Comparison of ENCODE assay signal across 9 cellular contexts in the genomic region with DNA sequence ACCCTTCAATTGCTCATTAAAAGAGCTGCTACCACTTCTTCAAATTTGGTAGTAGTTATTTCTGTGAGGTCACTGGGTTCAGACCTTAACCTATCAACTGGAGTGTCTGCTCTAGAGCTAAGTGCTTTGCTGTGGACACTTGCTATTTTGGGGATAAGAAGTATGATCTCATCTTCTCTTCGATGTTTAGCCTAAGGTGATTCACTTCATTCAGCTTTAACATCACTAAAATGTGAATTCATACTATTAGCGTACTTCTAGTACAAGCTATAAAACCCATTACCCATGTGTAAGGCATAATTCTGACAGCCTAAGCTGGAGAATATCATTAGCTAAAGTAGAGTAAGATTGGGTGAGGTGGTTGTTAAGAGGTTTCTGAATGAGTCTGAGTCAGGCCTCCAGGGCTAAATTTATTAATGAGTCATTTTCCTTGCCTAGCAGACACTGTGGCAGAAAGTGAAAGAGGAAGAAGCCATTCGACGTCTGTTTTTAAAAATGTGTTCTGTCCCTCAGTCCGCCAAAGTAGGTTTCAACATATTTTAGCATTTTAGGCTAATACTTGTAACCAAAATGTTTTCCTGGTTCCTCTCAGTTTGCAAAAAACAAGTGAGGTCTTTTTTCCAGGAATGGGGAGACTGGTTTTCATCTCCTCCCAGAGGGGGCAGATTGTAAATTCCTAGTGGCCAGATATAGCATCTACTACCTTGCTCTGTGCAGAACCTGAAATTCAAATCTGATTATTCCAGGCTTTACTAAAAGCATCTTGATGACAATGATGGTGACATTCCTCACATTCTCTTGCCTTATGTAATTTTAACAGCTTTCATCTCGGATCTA.
DNase-seq lines count a peak whose midpoint lies in the region; ATAC-seq, FAIRE-seq and TF ChIP-seq lines count a peak whose summit lies in the region.
"Had no signal": no experiment of that assay in that cellular context is flagged by ENCODE, and none has a peak within 500 bp of the region (broad histone marks: within the 10 kb centered on the region; RNA-seq: fewer than 3 reads in every experiment).

No MANE protein-coding gene starts in this region.

- dilution Hi-C loops in keratinocyte (cut with MboI; ENCODE audit: extremely low pct_ligation_motif_present, low sequenced_read_pairs) = no loop called here

- peak overlapping the region in 2 of 3 experiments; percentile 59 to 69 for H3K4me3 ChIP-seq in keratinocyte (ENCODE audit: control insufficient read depth in 2 of 3, extremely low read depth in 1 of 3, insufficient read depth in 2 of 3, low read depth in 1 of 3, low read length in 3 of 3)
- H3K4me3 ChIP-seq in thyroid gland (replicated peaks in 1 of 3) = no peak overlapping the region

- DNase-seq in activated T-cell treated with anti-CD3 and anti-CD28 coated beads, Interleukin-2, amount 50 U/mL, for 4 hours = no peak
- DNase-seq in activated T-cell treated with anti-CD3 and anti-CD28 coated beads, Interleukin-2, amount 50 U/mL, for 1 hour = no peak
- DNase-seq in NAMALWA (ENCODE audit: low spot score) (peak; percentile 90), astrocyte of the hippocampus (ENCODE audit: low read depth, low spot score) (peak; percentile 81), keratinocyte (ENCODE audit: low read depth, low spot score) (no peak), thyroid gland (no peak), retina (no peak)

- H3K4me1 Mint-ChIP-seq in activated T-cell treated with anti-CD3 and anti-CD28 coated beads, Interleukin-2, amount 50 U/mL, for 4 hours (ENCODE audit: low read depth) = peaks cover 20% of the 10 kb centered on the region

- peak overlapping the region; percentile 89 for H3K4me2 ChIP-seq in keratinocyte (ENCODE audit: control insufficient read depth, extremely low read depth, insufficient read depth, low read depth, low read length)

- H2AFZ ChIP-seq in keratinocyte (ENCODE audit: control insufficient read depth, low read length) = peak overlapping the region; percentile 93

- TF ChIP-seq CTCF in keratinocyte (optimal IDR thresholded peaks at IDR 0.05 in 1 of 3, IDR thresholded peaks at IDR 0.05 in 1 of 3, conservative IDR thresholded peaks at IDR 0.05 in 1 of 3; ENCODE audit: extremely low read depth in 1 of 3, insufficient read depth in 2 of 3, low read length in 3 of 3) = peak in 2 of 3 experiments; percentile 49 to 52
- TF ChIP-seq CTCF in thyroid gland (IDR thresholded peaks at IDR 0.05) = no peak

- H3K9me3 Mint-ChIP-seq in activated T-cell treated with anti-CD3 and anti-CD28 coated beads, Interleukin-2, amount 50 U/mL, for 4 hours = no peaks in the 10 kb centered on the region

- no peak for TF ChIP-seq POLR2A in thyroid gland (IDR thresholded peaks at IDR 0.05)

- peak; percentile 93 for FAIRE-seq in keratinocyte (lab: Jason Lieb, UNC)
- FAIRE-seq: endometrium had no signal

- peak overlapping the region; percentile 90 for H3K27ac ChIP-seq in keratinocyte (ENCODE audit: control insufficient read depth, insufficient read depth, low read length)
- peak overlapping the region in 2 of 3 donors; percentile 33 to 68 for H3K27ac ChIP-seq in thyroid gland

- intact Hi-C loops in thyroid gland (cut with DNase I) = no loop called here

- H3K9me3 ChIP-seq in keratinocyte (ENCODE audit: control insufficient read depth, low read depth, low read length) (no peaks in the 10 kb centered on the region), thyroid gland (no peaks in the 10 kb centered on the region)

- H3K27me3 Mint-ChIP-seq in activated T-cell treated with anti-CD3 and anti-CD28 coated beads, Interleukin-2, amount 50 U/mL, for 4 hours (ENCODE audit: low read depth) = no peaks in the 10 kb centered on the region

- H3K27me3 ChIP-seq in keratinocyte (ENCODE audit: control insufficient read depth, extremely low read depth, insufficient read depth, low read length) = no peaks in the 10 kb centered on the region
- H3K27me3 ChIP-seq in thyroid gland = no peaks in the 10 kb centered on the region

- peak; percentile 92 to 94 for ATAC-seq in activated T-cell treated with anti-CD3 and anti-CD28 coated beads, Interleukin-2, amount 50 U/mL, for 4 hours
- peak; percentile 98 for ATAC-seq in HG02623 (IDR thresholded peaks at IDR 0.05; ENCODE audit: unreplicated experiment)

- H3K36me3 ChIP-seq in keratinocyte (ENCODE audit: control insufficient read depth in 2 of 2, extremely low read depth in 1 of 2, insufficient read depth in 2 of 2, low read length in 2 of 2) = no peaks in the 10 kb centered on the region
- H3K36me3 ChIP-seq in thyroid gland = no peaks in the 10 kb centered on the region

- 58 to 62% methylated on average over 6 of the region's 6 CpGs for WGBS in thyroid gland, 2 donors

- no peaks in the 10 kb centered on the region for H3K9me1 ChIP-seq in keratinocyte (ENCODE audit: control insufficient read depth, extremely low read depth, insufficient read depth, low read length)

- peak overlapping the region; percentile 77 for H3K9ac ChIP-seq in keratinocyte (ENCODE audit: control insufficient read depth, extremely low read depth, insufficient read depth, low read length)

- no peaks in the 10 kb centered on the region for H4K20me1 ChIP-seq in keratinocyte (ENCODE audit: control insufficient read depth, extremely low read depth, insufficient read depth, low read length)

- H3K79me2 ChIP-seq in keratinocyte (ENCODE audit: control insufficient read depth, insufficient read depth, low read length) = no peaks in the 10 kb centered on the region

- peak overlapping the region; percentile 25 for H3K4me3 Mint-ChIP-seq in activated T-cell treated with anti-CD3 and anti-CD28 coated beads, Interleukin-2, amount 50 U/mL, for 4 hours

- H3K4me1 ChIP-seq in keratinocyte (ENCODE audit: control insufficient read depth, extremely low read depth, insufficient read depth, low read length) = peaks cover 15% of the 10 kb centered on the region
- H3K4me1 ChIP-seq in thyroid gland = peaks cover 0 to 14% of the 10 kb centered on the region in 2 donors

- no peaks in the 10 kb centered on the region for H3K36me3 Mint-ChIP-seq in activated T-cell treated with anti-CD3 and anti-CD28 coated beads, Interleukin-2, amount 50 U/mL, for 4 hours (ENCODE audit: insufficient read depth)

Comparison
In these comparisons a context has a peak if more than half of its experiments do, and no peak if none do; other contexts are left out.
1. DNase-seq: peak in NAMALWA (single experiment) and astrocyte of the hippocampus (single experiment); none in activated T-cell treated with anti-CD3 and anti-CD28 coated beads, Interleukin-2, amount 50 U/mL, for 4 hours (single experiment), activated T-cell treated with anti-CD3 and anti-CD28 coated beads, Interleukin-2, amount 50 U/mL, for 1 hour (single experiment), keratinocyte (single experiment), thyroid gland (0 of 2) and retina (single experiment).
2. H3K4me3 ChIP-seq: peak in keratinocyte (2 of 3); none in thyroid gland (0 of 3).
3. CTCF ChIP-seq: peak in keratinocyte (2 of 3); none in thyroid gland (0 of 6).